24 cellular contexts compared by ENCODE assay signal in genomic region chr20:39394461-39394860, GRCh38.
DNase-seq lines count a peak whose midpoint lies in the region; ATAC-seq and TF ChIP-seq lines count a peak whose summit lies in the region.
"Had no signal": no experiment of that assay in that cellular context is flagged by ENCODE, and none has a peak within 500 bp of the region (broad histone marks: within the 10 kb centered on the region; RNA-seq: fewer than 3 reads in every experiment).

No MANE protein-coding gene starts in this region.

- H3K4me1 Mint-ChIP-seq in WTC11, result no peaks in the 10 kb centered on the region
- H3K4me1 Mint-ChIP-seq: CD14-positive monocyte; CD8-positive, alpha-beta memory T cell; GM23338 had no signal

- peak; percentile 55 for ATAC-seq in DND-41 (ENCODE audit: insufficient read depth, low read depth)
- ATAC-seq in WTC11, result peak; percentile 56
- ATAC-seq in HG03159 (IDR thresholded peaks at IDR 0.05; ENCODE audit: unreplicated experiment), result no peak
- ATAC-seq: A549, GM12878, GM23338 had no signal

- H3K4me2 ChIP-seq in DND-41 (ENCODE audit: insufficient read depth, low read length), result no peak overlapping the region
- no peak overlapping the region for H3K4me2 ChIP-seq in Karpas-422 (ENCODE audit: low read depth, low read length, poor library complexity, severe bottlenecking)
- no peak overlapping the region for H3K4me2 ChIP-seq in mesendoderm (ENCODE audit: low read length)
- H3K4me2 ChIP-seq: A549; BLaER1 treated with 17β-estradiol and CSF1 and Interleukin-3, amounts not matched to agents 10 nM and 100 nM; GM23338 had no signal

- POLR2A ChIA-PET in WTC11 (lab: Charles Lee), result no interaction called here

- no peak overlapping the region for H2BK120ac ChIP-seq in mesendoderm (ENCODE audit: low read depth, low read length)

- no peak overlapping the region for H3K56ac ChIP-seq in mesendoderm (ENCODE audit: low read length)

- H2BK5ac ChIP-seq in mesendoderm (ENCODE audit: low read length), result no peak overlapping the region

- no peak overlapping the region for H2AK5ac ChIP-seq in mesendoderm (ENCODE audit: low read length)

- no peaks in the 10 kb centered on the region for H3K9me3 Mint-ChIP-seq in WTC11
- H3K9me3 Mint-ChIP-seq: CD4-positive, alpha-beta T cell; GM23338 had no signal

- H3K27ac Mint-ChIP-seq in WTC11, result no peak overlapping the region
- H3K27ac Mint-ChIP-seq: CD4-positive, alpha-beta T cell; CD8-positive, alpha-beta memory T cell; GM23338; HFFc6 had no signal

- no peak overlapping the region for H3K4ac ChIP-seq in mesendoderm (ENCODE audit: low read depth, low read length)

- H3K79me2 ChIP-seq in DND-41 (ENCODE audit: insufficient read depth, low read length) (no peaks in the 10 kb centered on the region), Karpas-422 (ENCODE audit: low read length) (no peaks in the 10 kb centered on the region), mesendoderm (ENCODE audit: control insufficient read depth, insufficient read depth, low read length) (no peaks in the 10 kb centered on the region)

- H4K8ac ChIP-seq in mesendoderm (ENCODE audit: low read depth, low read length), result no peak overlapping the region

- H3K4me1 ChIP-seq in DND-41 (ENCODE audit: insufficient read depth, low read length) (no peaks in the 10 kb centered on the region), Karpas-422 (ENCODE audit: low read length) (peaks cover 6% of the 10 kb centered on the region; the same call in 1 of the 2 replicates), mesendoderm (ENCODE audit: control insufficient read depth, low read depth, low read length) (no peaks in the 10 kb centered on the region)
- H3K4me1 ChIP-seq: A549; BE2C; BLaER1 treated with 17β-estradiol and CSF1 and Interleukin-3, amounts not matched to agents 10 nM and 100 nM; HAP-1 had no signal

- no peak overlapping the region for H3K4me3 Mint-ChIP-seq in WTC11
- H3K4me3 Mint-ChIP-seq: CD14-positive monocyte; CD4-positive, alpha-beta T cell; CD8-positive, alpha-beta memory T cell; GM23338; HFFc6 had no signal

- CTCF ChIA-PET in WTC11 (lab: Charles Lee), result interaction anchor here (1.5 to 2.9 kb wide), 2 partner anchors 100 to 125 kb away, joined by 5 to 15 read pairs; no protein-coding TSS in a partner anchor

- no CpG with 5 or more reads among the region's 2 CpGs for WGBS in mesendoderm (ENCODE audit: extremely low coverage, insufficient coverage, low lambda C conversion rate)

- no peak overlapping the region for H2BK15ac ChIP-seq in mesendoderm (replicated peaks; ENCODE audit: low read depth)

- peaks cover 2% of the 10 kb centered on the region for H3K27me3 Mint-ChIP-seq in WTC11 (ENCODE audit: low read depth)
- H3K27me3 Mint-ChIP-seq: CD4-positive, alpha-beta T cell; CD8-positive, alpha-beta memory T cell had no signal

- H3K36me3 Mint-ChIP-seq in WTC11, result no peaks in the 10 kb centered on the region
- H3K36me3 Mint-ChIP-seq: CD14-positive monocyte; CD8-positive, alpha-beta memory T cell had no signal

- no peaks in the 10 kb centered on the region for H3K79me1 ChIP-seq in mesendoderm (ENCODE audit: low read length)

- H3K27ac ChIP-seq in DND-41 (ENCODE audit: low read length), result no peak overlapping the region
- H3K27ac ChIP-seq in Karpas-422 (ENCODE audit: low read length), result no peak overlapping the region
- H3K27ac ChIP-seq in mesendoderm (ENCODE audit: low read depth, low read length), result no peak overlapping the region
- H3K27ac ChIP-seq: A549; BLaER1 treated with 17β-estradiol and CSF1 and Interleukin-3, amounts not matched to agents 10 nM and 100 nM had no signal

- no peak overlapping the region for H3K18ac ChIP-seq in mesendoderm (ENCODE audit: low read length)

- H3K27me3 ChIP-seq in DND-41 (ENCODE audit: insufficient read depth, low read length, poor library complexity), result no peaks in the 10 kb centered on the region
- no peaks in the 10 kb centered on the region for H3K27me3 ChIP-seq in Karpas-422 (ENCODE audit: low read length)
- H3K27me3 ChIP-seq in mesendoderm (ENCODE audit: insufficient read depth, low read length, poor library complexity), result no peaks in the 10 kb centered on the region
- H3K27me3 ChIP-seq: BE2C; BLaER1 treated with 17β-estradiol and CSF1 and Interleukin-3, amounts not matched to agents 10 nM and 100 nM had no signal

- H2AFZ ChIP-seq in DND-41 (ENCODE audit: low read depth, low read length) (no peak overlapping the region), Karpas-422 (ENCODE audit: low read length) (no peak overlapping the region)
- H2AFZ ChIP-seq: GM23338 had no signal

- no peak overlapping the region for H4K5ac ChIP-seq in mesendoderm (ENCODE audit: low read length)

- no peak overlapping the region for H3K9ac ChIP-seq in DND-41 (ENCODE audit: low read depth, low read length)
- no peak overlapping the region for H3K9ac ChIP-seq in Karpas-422 (ENCODE audit: low read length)
- H3K9ac ChIP-seq in mesendoderm (ENCODE audit: low read length), result no peak overlapping the region
- H3K9ac ChIP-seq: BLaER1 treated with 17β-estradiol and CSF1 and Interleukin-3, amounts not matched to agents 10 nM and 100 nM had no signal

- no peaks in the 10 kb centered on the region for H3K9me2 ChIP-seq in Karpas-422 (replicated peaks; ENCODE audit: insufficient read depth, low read length)

- H3K9me3 ChIP-seq in DND-41 (ENCODE audit: insufficient read depth, low read length, severe bottlenecking), result no peaks in the 10 kb centered on the region
- no peaks in the 10 kb centered on the region for H3K9me3 ChIP-seq in Karpas-422 (ENCODE audit: low read length)
- H3K9me3 ChIP-seq: A549; BE2C; BLaER1 treated with 17β-estradiol and CSF1 and Interleukin-3, amounts not matched to agents 10 nM and 100 nM; HAP-1 had no signal

- H4K20me1 ChIP-seq in DND-41 (ENCODE audit: insufficient read depth, low read length) (no peaks in the 10 kb centered on the region), Karpas-422 (ENCODE audit: insufficient read depth, low read depth, low read length) (no peaks in the 10 kb centered on the region)
- H4K20me1 ChIP-seq: BLaER1 treated with 17β-estradiol and CSF1 and Interleukin-3, amounts not matched to agents 10 nM and 100 nM had no signal

- no peaks in the 10 kb centered on the region for H3K36me3 ChIP-seq in DND-41 (ENCODE audit: insufficient read depth, low read length)
- no peaks in the 10 kb centered on the region for H3K36me3 ChIP-seq in Karpas-422 (ENCODE audit: insufficient read depth, low read length)
- no peaks in the 10 kb centered on the region for H3K36me3 ChIP-seq in mesendoderm (ENCODE audit: control insufficient read depth, insufficient read depth, low read length)
- H3K36me3 ChIP-seq: BE2C; BLaER1 treated with 17β-estradiol and CSF1 and Interleukin-3, amounts not matched to agents 10 nM and 100 nM; HAP-1 had no signal

- DNase-seq in DND-41 (no peak), Karpas-422 (peak; percentile 54), WTC11 (ENCODE audit: low spot score) (no peak), mesendoderm (peak; percentile 13), DMS114 treated with DMSO at 0.1 percent for 48 hours (lab: John Stamatoyannopoulos, UW; ENCODE audit: unreplicated experiment) (no peak), NCI-H1694 treated with DMSO at 0.1 percent for 48 hours (lab: John Stamatoyannopoulos, UW) (no peak)
- DNase-seq: 8988T; ACHN; AML-193; BE2C; Calu3; CD4-positive, alpha-beta T cell; CD8-positive, alpha-beta memory T cell; DMS153; EL; GDM1; HFFc6 had no signal

- H3K4me3 ChIP-seq in DND-41 (ENCODE audit: low read depth in 1 of 2, low read length in 2 of 2) (no peak overlapping the region), Karpas-422 (ENCODE audit: low read length) (no peak overlapping the region), mesendoderm (ENCODE audit: low read length) (no peak overlapping the region)
- H3K4me3 ChIP-seq: A549; BLaER1 treated with 17β-estradiol and CSF1 and Interleukin-3, amounts not matched to agents 10 nM and 100 nM; GM12878; GM23338; HAP-1 had no signal

- no peak overlapping the region for H3K23ac ChIP-seq in mesendoderm (ENCODE audit: low read length)

- no peak for TF ChIP-seq CTCF in DND-41 (IDR thresholded peaks at IDR 0.05; ENCODE audit: borderline replicate concordance, extremely low read depth, low read length, poor library complexity, severe bottlenecking)
- TF ChIP-seq CTCF in WTC11 (IDR thresholded peaks at IDR 0.05), result no peak

TF ChIP-seq in WTC11, 78 proteins besides CTCF, POLR2A, EP300 and RAD21 (continues in another document):
- TF ChIP-seq STAT6 (CRISPR knock-in tag; conservative IDR thresholded peaks at IDR 0.05; ENCODE audit: low read depth) (no peak), CDX4 (CRISPR knock-in tag; IDR thresholded peaks at IDR 0.05; ENCODE audit: borderline replicate concordance) (no peak)

Comparison
In these comparisons a context has a peak if more than half of its experiments do, and no peak if none do; other contexts are left out.
1. DNase-seq: peak in Karpas-422 (single experiment) and mesendoderm (single experiment); none in DND-41 (single experiment), WTC11 (single experiment), DMS114 treated with DMSO at 0.1 percent for 48 hours (single experiment) and NCI-H1694 treated with DMSO at 0.1 percent for 48 hours (single experiment).